ENCODE assay signal across 14 cellular contexts in the genomic region with DNA sequence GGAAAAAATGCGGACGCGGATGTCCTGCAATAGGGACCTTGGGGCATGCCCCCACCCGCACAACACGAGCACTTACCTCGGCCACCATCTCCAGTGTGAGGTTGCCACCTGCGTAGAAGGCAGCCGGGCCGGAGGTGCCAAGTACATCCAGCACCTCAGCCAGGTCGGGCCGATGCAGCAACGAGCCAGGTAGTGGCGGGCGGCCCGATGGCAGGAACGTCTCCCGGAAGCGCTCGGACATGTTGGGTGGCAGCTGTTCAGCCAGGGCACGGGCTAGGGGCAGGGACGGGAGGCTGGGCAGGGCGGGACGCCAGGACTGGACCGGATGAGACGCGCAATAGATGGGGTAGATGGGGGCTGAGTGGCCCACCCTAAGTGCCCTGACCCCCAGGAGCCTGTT. TPM values are rescaled to one million over a fixed set of nuclear protein-coding genes. Genes with fewer than 3 reads are reported as not detected.
DNase-seq lines count a peak whose midpoint lies in the region; ATAC-seq, FAIRE-seq and TF ChIP-seq lines count a peak whose summit lies in the region.
"Had no signal": no experiment of that assay in that cellular context is flagged by ENCODE, and none has a peak within 500 bp of the region (broad histone marks: within the 10 kb centered on the region; RNA-seq: fewer than 3 reads in every experiment).

No MANE protein-coding gene starts in this region.

- 93 to 96% (median 95%) methylated on average over 25 to 26 of the region's 26 CpGs for WGBS in spleen, 5 donors
- WGBS in smooth muscle cell (ENCODE audit: low lambda C conversion rate), result 97% methylated on average over 26 of the region's 26 CpGs

- H3K9me3 ChIP-seq in RWPE2 (ENCODE audit: severe bottlenecking) (no peaks in the 10 kb centered on the region), kidney (ENCODE audit: control insufficient read depth in 1 of 2, low read length in 2 of 2) (no peaks in the 10 kb centered on the region), spleen (no peaks in the 10 kb centered on the region), left ventricle myocardium inferior (replicated peaks) (no peaks in the 10 kb centered on the region), smooth muscle cell (replicated peaks; ENCODE audit: low read depth) (no peaks in the 10 kb centered on the region)
- H3K9me3 ChIP-seq: BLaER1 treated with 17β-estradiol and CSF1 and Interleukin-3, amounts not matched to agents 10 nM and 100 nM had no signal

- H4K20me1 ChIP-seq in smooth muscle cell (ENCODE audit: low read depth), result no peaks in the 10 kb centered on the region
- H4K20me1 ChIP-seq: BLaER1 treated with 17β-estradiol and CSF1 and Interleukin-3, amounts not matched to agents 10 nM and 100 nM had no signal

- H3K4me3 ChIP-seq in H7 (ENCODE audit: insufficient read depth, low read depth, low read length) (no peak overlapping the region), RWPE2 (ENCODE audit: severe bottlenecking) (no peak overlapping the region), kidney (ENCODE audit: low read length in 2 of 2) (no peak overlapping the region), spleen (no peak overlapping the region), left ventricle myocardium inferior (no peak overlapping the region), smooth muscle cell (no peak overlapping the region)
- H3K4me3 ChIP-seq: BLaER1 treated with 17β-estradiol and CSF1 and Interleukin-3, amounts not matched to agents 10 nM and 100 nM had no signal

- DNase-seq in H7, result peak; percentile 38
- DNase-seq in RWPE2 (ENCODE audit: low spot score), result peak; percentile 88
- peak; percentile 74 for DNase-seq in kidney
- peak; percentile 47 for DNase-seq in spleen
- DNase-seq in left ventricle myocardium inferior, result no peak
- no peak for DNase-seq in NCI-H146 treated with DMSO at 0.1 percent for 48 hours (lab: John Stamatoyannopoulos, UW; ENCODE audit: unreplicated experiment)
- DNase-seq in smooth muscle cell (lab: John Stamatoyannopoulos, UW; ENCODE audit: unreplicated experiment), result no peak
- DNase-seq: Calu3; CD8-positive, alpha-beta T cell; DMS79 treated with DMSO at 0.1 percent for 48 hours; GF-D8; GOT3; HCEC 1CT had no signal

- no peaks in the 10 kb centered on the region for H3F3A ChIP-seq in smooth muscle cell (ENCODE audit: low read depth)

- H3K4me1 ChIP-seq in RWPE2 (ENCODE audit: insufficient read depth, poor library complexity, severe bottlenecking) (no peaks in the 10 kb centered on the region), kidney (ENCODE audit: control insufficient read depth in 1 of 2, insufficient read depth in 1 of 2, low read depth in 1 of 2, low read length in 2 of 2) (peaks cover 0 to 3% of the 10 kb centered on the region in 2 donors), spleen (no peaks in the 10 kb centered on the region), left ventricle myocardium inferior (peaks cover 11% of the 10 kb centered on the region), smooth muscle cell (ENCODE audit: low read depth) (no peaks in the 10 kb centered on the region)

- no peak overlapping the region for H3K4me2 ChIP-seq in smooth muscle cell
- H3K4me2 ChIP-seq: BLaER1 treated with 17β-estradiol and CSF1 and Interleukin-3, amounts not matched to agents 10 nM and 100 nM had no signal

- no peak for TF ChIP-seq POLR2A in spleen (IDR thresholded peaks at IDR 0.05)

- no peaks in the 10 kb centered on the region; the same call in 1 of the 2 replicates for H3K27me3 ChIP-seq in H7 (ENCODE audit: control insufficient read depth, insufficient read depth, low read length)
- no peaks in the 10 kb centered on the region for H3K27me3 ChIP-seq in RWPE2 (ENCODE audit: insufficient read depth, poor library complexity, severe bottlenecking)
- no peaks in the 10 kb centered on the region for H3K27me3 ChIP-seq in spleen (replicated peaks in 1 of 7)
- no peaks in the 10 kb centered on the region for H3K27me3 ChIP-seq in left ventricle myocardium inferior (ENCODE audit: low read depth)
- no peaks in the 10 kb centered on the region for H3K27me3 ChIP-seq in smooth muscle cell (ENCODE audit: low read depth)
- H3K27me3 ChIP-seq: BLaER1 treated with 17β-estradiol and CSF1 and Interleukin-3, amounts not matched to agents 10 nM and 100 nM had no signal

- H3K79me2 ChIP-seq in smooth muscle cell (ENCODE audit: low read depth), result no peaks in the 10 kb centered on the region

- H3K9ac ChIP-seq in kidney (ENCODE audit: low read length in 2 of 2) (no peak overlapping the region), smooth muscle cell (ENCODE audit: low read depth) (no peak overlapping the region)
- H3K9ac ChIP-seq: BLaER1 treated with 17β-estradiol and CSF1 and Interleukin-3, amounts not matched to agents 10 nM and 100 nM had no signal

- no peak overlapping the region for H2AFZ ChIP-seq in smooth muscle cell (ENCODE audit: low read depth)

- H3K36me3 ChIP-seq in H7 (replicated peaks; ENCODE audit: control insufficient read depth, insufficient read depth, low read length) (peaks cover 6% of the 10 kb centered on the region), RWPE2 (ENCODE audit: low read depth) (no peaks in the 10 kb centered on the region), kidney (ENCODE audit: control insufficient read depth in 1 of 2, insufficient read depth in 2 of 2, low read length in 2 of 2) (peaks cover 17 to 20% of the 10 kb centered on the region in 2 donors), spleen (peaks cover 0 to 82% (median 10%) of the 10 kb centered on the region in 6 donors), left ventricle myocardium inferior (peaks cover 59% of the 10 kb centered on the region), smooth muscle cell (ENCODE audit: low read depth) (peaks cover 8% of the 10 kb centered on the region)
- H3K36me3 ChIP-seq: BLaER1 treated with 17β-estradiol and CSF1 and Interleukin-3, amounts not matched to agents 10 nM and 100 nM had no signal

- ATAC-seq in RWPE2 (ENCODE audit: low read depth), result no peak
- ATAC-seq: CD8-positive, alpha-beta T cell had no signal

- TF ChIP-seq CTCF in RWPE2 (IDR thresholded peaks at IDR 0.05; ENCODE audit: poor library complexity, severe bottlenecking) (no peak), kidney (IDR thresholded peaks at IDR 0.05; ENCODE audit: borderline replicate concordance, extremely low read depth, insufficient read depth) (no peak), spleen (IDR thresholded peaks at IDR 0.05 in 8 of 11, conservative IDR thresholded peaks at IDR 0.05 in 3 of 11) (no peak), left ventricle myocardium inferior (IDR thresholded peaks at IDR 0.05; ENCODE audit: borderline replicate concordance) (no peak), smooth muscle cell (IDR thresholded peaks at IDR 0.05; ENCODE audit: borderline replicate concordance, insufficient read depth, poor library complexity, severe bottlenecking) (no peak)

- no peak for FAIRE-seq in kidney (lab: Jason Lieb, UNC)

- intact Hi-C loops in kidney (cut with DNase I), result no loop called here
- intact Hi-C loops in spleen (cut with DNase I; ENCODE audit: low total_unique reads), result no loop called here
- intact Hi-C loops in left ventricle myocardium inferior (cut with micrococcal nuclease), result no loop called here

- no peak overlapping the region for H3K27ac ChIP-seq in RWPE2 (ENCODE audit: poor library complexity, severe bottlenecking)
- no peak overlapping the region for H3K27ac ChIP-seq in kidney (ENCODE audit: low read depth in 2 of 2, low read length in 2 of 2)
- H3K27ac ChIP-seq in spleen, result no peak overlapping the region
- no peak overlapping the region for H3K27ac ChIP-seq in left ventricle myocardium inferior (replicated peaks)
- no peak overlapping the region for H3K27ac ChIP-seq in smooth muscle cell (ENCODE audit: low read depth)
- H3K27ac ChIP-seq: BLaER1 treated with 17β-estradiol and CSF1 and Interleukin-3, amounts not matched to agents 10 nM and 100 nM had no signal

RNA-seq across cellular contexts. Expression of a gene that starts 13.3 kb away (rescaled TPM):
- total RNA-seq in H7 (2014; rRNA removed; shearing (Covaris generic)), result 3.8 and 6.1 TPM in 2 replicates
- total RNA-seq in kidney, result 27.0 TPM
- 24.3 TPM for polyA plus RNA-seq in kidney (ENCODE audit: insufficient read depth, low read depth, low replicate concordance)
- 10 to 100 TPM in 6 of 7 donors, 1 to 10 TPM in 1; 9.7 to 22.1 (median 13.0) TPM for total RNA-seq in spleen
- 10 to 100 TPM in 1 of 3 donors, 1 to 10 TPM in 2; 4.3 to 11.4 (median 5.7) TPM for polyA plus RNA-seq in spleen
- 21.6 TPM for total RNA-seq in left ventricle myocardium inferior
- total RNA-seq in smooth muscle cell, result 2.8 and 4.0 TPM in 2 replicates
- polyA plus RNA-seq in smooth muscle cell, result 15.2 and 19.0 TPM in 2 replicates

RNA-seq across cellular contexts. Expression of a gene that starts 17.0 kb away (rescaled TPM):
- total RNA-seq in H7 (2014; rRNA removed; shearing (Covaris generic)), result 14.6 and 21.9 TPM in 2 replicates
- 53.1 TPM for total RNA-seq in kidney
- polyA plus RNA-seq in kidney (ENCODE audit: insufficient read depth, low read depth, low replicate concordance), result 98.9 TPM
- 10 to 100 TPM; 23.2 to 43.6 (median 33.2) TPM for total RNA-seq in spleen
- polyA plus RNA-seq in spleen, result 10 to 100 TPM in 2 of 3 donors, 1 to 10 TPM in 1; 8.9 to 20.3 (median 15.6) TPM
- 101 TPM for total RNA-seq in left ventricle myocardium inferior
- 33.9 and 35.1 TPM in 2 replicates for total RNA-seq in smooth muscle cell
- 27.1 and 37.7 TPM in 2 replicates for polyA plus RNA-seq in smooth muscle cell

RNA-seq across cellular contexts. Expression of a gene that starts 33.9 kb away (rescaled TPM):
- 3.7 and 5.4 TPM in 2 replicates for total RNA-seq in H7 (2014; rRNA removed; shearing (Covaris generic))
- total RNA-seq in kidney (28.1 TPM), spleen (10 to 100 TPM; 24.0 to 32.8 (median 28.5) TPM), left ventricle myocardium inferior (14.0 TPM), smooth muscle cell (12.4 and 15.6 TPM in 2 replicates)
- polyA plus RNA-seq in kidney (ENCODE audit: insufficient read depth, low read depth, low replicate concordance) (30.8 TPM), spleen (10 to 100 TPM; 13.6 to 19.4 (median 16.2) TPM), smooth muscle cell (19.0 and 26.7 TPM in 2 replicates)

Comparison
In these comparisons a context has a peak if more than half of its experiments do, and no peak if none do; other contexts are left out.
1. DNase-seq: peak in H7 (single experiment), RWPE2 (single experiment), kidney (single experiment) and spleen (single experiment); none in left ventricle myocardium inferior (single experiment), NCI-H146 treated with DMSO at 0.1 percent for 48 hours (single experiment) and smooth muscle cell (single experiment).